Comparison of ENCODE assay signal across 27 cellular contexts in genomic region chr12:41217731-41218130, GRCh38. TPM values are rescaled to one million over a fixed set of nuclear protein-coding genes. Genes with fewer than 3 reads are reported as not detected.
"Had no signal": no experiment of that assay in that cellular context is flagged by ENCODE, and none has a peak within 500 bp of the region (broad histone marks: within the 10 kb centered on the region; RNA-seq: fewer than 3 reads in every experiment).

No MANE protein-coding gene starts in this region.

- DNase-seq: activated CD4-positive, alpha-beta T cell treated with anti-CD3 and anti-CD28 coated beads, Interleukin-2, amount 10 ng/mL, durations not matched to agents 7 days and 5 days; activated CD4-positive, CD25-positive, alpha-beta regulatory T cell treated with anti-CD3 and anti-CD28 coated beads, Interleukin-2, amount 50 U/mL, for 72 hours; activated CD8-positive, alpha-beta T cell treated with anti-CD3 and anti-CD28 coated beads for 36 hours; activated gamma-delta T cell; activated naive CD4-positive, alpha-beta T cell treated with anti-CD3 and anti-CD28 coated beads, Interleukin-2, amount 50 U/mL, for 16 hours; central memory CD4-positive, alpha-beta T cell; effector memory CD8-positive, alpha-beta T cell; heart right ventricle; left lung; mammary epithelial cell; midbrain; occipital lobe; retina; spleen; stimulated activated CD4-positive, alpha-beta T cell treated with anti-CD3 and anti-CD28 coated beads, Interleukin-4, amount 100 ng/mL, for 1 hour; stimulated activated naive CD4-positive, alpha-beta T cell; T-cell; WERI-Rb-1 had no signal

- ATAC-seq: activated CD8-positive, alpha-beta T cell treated with anti-CD3 and anti-CD28 coated beads for 36 hours; effector memory CD8-positive, alpha-beta T cell; esophagus mucosa; heart right ventricle; left lung; T-cell had no signal

- H3K36me3 Mint-ChIP-seq: T-cell had no signal

- H3K27ac Mint-ChIP-seq: activated CD4-positive, alpha-beta T cell treated with anti-CD3 and anti-CD28 coated beads, Interleukin-2, amount 10 ng/mL, durations not matched to agents 7 days and 5 days; activated CD8-positive, alpha-beta T cell treated with anti-CD3 and anti-CD28 coated beads for 36 hours; activated T-helper 1 cell treated with anti-CD3 and anti-CD28 coated beads, Interleukin-12 subunit alpha, Interleukin-12 subunit beta, Interleukin-2, Interleukin-4 antibody, amounts not matched to agents 30 ng/mL and 10 ng/mL and 1 ng/mL, durations not matched to agents 14 hours and 24 hours and 36 hours; effector memory CD8-positive, alpha-beta T cell; T-cell; T-helper 2 cell treated with Interferon-gamma antibody and Interleukin-4, amounts not matched to agents 5 μg/mL and 100 μg/mL, for 36 hours had no signal

- H3K9me3 Mint-ChIP-seq: activated CD4-positive, alpha-beta T cell treated with anti-CD3 and anti-CD28 coated beads, Interleukin-2, amount 10 ng/mL, durations not matched to agents 7 days and 5 days; activated CD8-positive, alpha-beta T cell treated with anti-CD3 and anti-CD28 coated beads for 36 hours; activated T-helper 1 cell treated with anti-CD3 and anti-CD28 coated beads, Interleukin-12 subunit alpha, Interleukin-12 subunit beta, Interleukin-2, Interleukin-4 antibody, amounts not matched to agents 30 ng/mL and 10 ng/mL and 1 ng/mL, durations not matched to agents 14 hours and 24 hours and 36 hours; T-cell; T-helper 2 cell treated with Interferon-gamma antibody and Interleukin-4, amounts not matched to agents 5 μg/mL and 100 μg/mL, for 36 hours had no signal

- H3K4me3 Mint-ChIP-seq: activated CD4-positive, alpha-beta T cell treated with anti-CD3 and anti-CD28 coated beads, Interleukin-2, amount 10 ng/mL, durations not matched to agents 7 days and 5 days; activated CD8-positive, alpha-beta T cell treated with anti-CD3 and anti-CD28 coated beads for 36 hours; activated T-helper 1 cell treated with anti-CD3 and anti-CD28 coated beads, Interleukin-12 subunit alpha, Interleukin-12 subunit beta, Interleukin-2, Interleukin-4 antibody, amounts not matched to agents 30 ng/mL and 10 ng/mL and 1 ng/mL, durations not matched to agents 14 hours and 24 hours and 36 hours; effector memory CD8-positive, alpha-beta T cell; T-cell; T-helper 2 cell treated with Interferon-gamma antibody and Interleukin-4, amounts not matched to agents 5 μg/mL and 100 μg/mL, for 36 hours had no signal

- H3K4me3 ChIP-seq: heart right ventricle, left lung, spleen, tibial nerve had no signal

- H3K27me3 ChIP-seq: heart right ventricle, left lung, spleen, tibial nerve had no signal

- H3K27ac ChIP-seq: heart right ventricle, left lung, spleen, WERI-Rb-1 had no signal

- H3K4me1 Mint-ChIP-seq: activated CD4-positive, alpha-beta T cell treated with anti-CD3 and anti-CD28 coated beads, Interleukin-2, amount 10 ng/mL, durations not matched to agents 7 days and 5 days; T-cell had no signal

- H3K4me1 ChIP-seq: heart right ventricle, left lung had no signal

- H3K9me3 ChIP-seq: heart right ventricle, left lung, spleen, tibial nerve had no signal

- H3K36me3 ChIP-seq: heart right ventricle, left lung, spleen, tibial nerve, WERI-Rb-1 had no signal

- H3K27me3 Mint-ChIP-seq: activated CD4-positive, alpha-beta T cell treated with anti-CD3 and anti-CD28 coated beads, Interleukin-2, amount 10 ng/mL, durations not matched to agents 7 days and 5 days; activated CD8-positive, alpha-beta T cell treated with anti-CD3 and anti-CD28 coated beads for 36 hours; effector memory CD8-positive, alpha-beta T cell had no signal

RNA-seq across cellular contexts. Expression of gene PDZRN4, which starts 29.6 kb away (rescaled TPM):
- total RNA-seq: activated CD4-positive, alpha-beta T cell treated with anti-CD3 and anti-CD28 coated beads, Interleukin-2, amount 10 ng/mL, durations not matched to agents 7 days and 5 days; activated CD8-positive, alpha-beta T cell treated with anti-CD3 and anti-CD28 coated beads for 36 hours; activated T-helper 1 cell treated with anti-CD3 and anti-CD28 coated beads, Interleukin-12 subunit alpha, Interleukin-12 subunit beta, Interleukin-2, Interleukin-4 antibody, amounts not matched to agents 30 ng/mL and 10 ng/mL and 1 ng/mL, durations not matched to agents 14 hours and 24 hours and 36 hours; astrocyte; dermis microvascular lymphatic vessel endothelial cell; endothelial cell of umbilical vein; kidney epithelial cell; mammary epithelial cell; myocyte; T-cell had no signal
- polyA plus RNA-seq: endothelial cell of umbilical vein, mammary epithelial cell had no signal
